21 cellular contexts compared by ENCODE assay signal in genomic region chr4:15186149-15186548, GRCh38.
DNase-seq lines count a peak whose midpoint lies in the region; TF ChIP-seq lines count a peak whose summit lies in the region.
"Had no signal": no experiment of that assay in that cellular context is flagged by ENCODE, and none has a peak within 500 bp of the region (broad histone marks: within the 10 kb centered on the region; RNA-seq: fewer than 3 reads in every experiment).

No MANE protein-coding gene starts in this region.

- peak; percentile 39 for DNase-seq in AG10803 (ENCODE audit: low read depth)
- DNase-seq in H4 (ENCODE audit: low spot score), result peak; percentile 15
- DNase-seq in cardiac fibroblast (ENCODE audit: low read depth in 2 of 2), result peak; percentile 80 to 90
- DNase-seq in myocyte (ENCODE audit: low read depth), result peak; percentile 91
- DNase-seq in activated T-cell treated with anti-CD3 and anti-CD28 coated beads for 4 hours, result no peak
- DNase-seq in NCI-H510A treated with DMSO at 0.1 percent for 48 hours (lab: John Stamatoyannopoulos, UW), result no peak
- DNase-seq in osteoblast (ENCODE audit: insufficient read length, low spot score, missing footprints), result no peak
- DNase-seq: activated CD4-positive, alpha-beta T cell treated with anti-CD3 and anti-CD28 coated beads, Interleukin-2, amount 50 U/mL, for 1 hour; activated naive CD8-positive, alpha-beta T cell treated with anti-CD3 and anti-CD28 coated beads for 36 hours; body of pancreas; cortex of kidney; endodermal cell; heart right ventricle; Kasumi-1; left lung; NCI-H1105 treated with DMSO at 0.1 percent for 48 hours; NCI-H69; nephron progenitor cell; T-helper 9 cell had no signal

- H3K4me1 ChIP-seq in osteoblast (ENCODE audit: insufficient read depth, low read length), result peaks cover 2% of the 10 kb centered on the region
- H3K4me1 ChIP-seq: body of pancreas, left lung had no signal

- no peaks in the 10 kb centered on the region for H3K36me3 ChIP-seq in osteoblast (ENCODE audit: insufficient read depth, low read length)
- H3K36me3 ChIP-seq: heart right ventricle, left lung had no signal

- no peaks in the 10 kb centered on the region for H3K79me2 ChIP-seq in osteoblast (ENCODE audit: insufficient read depth, low read length)

- H3K9me3 ChIP-seq in osteoblast (ENCODE audit: low read depth, low read length), result no peaks in the 10 kb centered on the region
- H3K9me3 ChIP-seq: body of pancreas, heart right ventricle, left lung had no signal

- H4K20me1 ChIP-seq in osteoblast (ENCODE audit: insufficient read depth, low read length), result no peaks in the 10 kb centered on the region

- H3K4me3 ChIP-seq in AG10803 (ENCODE audit: low read length) (no peak overlapping the region), cardiac fibroblast (replicated peaks in 1 of 2; ENCODE audit: low read depth in 2 of 2, low read length in 2 of 2) (no peak overlapping the region), osteoblast (ENCODE audit: insufficient read depth, low read length) (no peak overlapping the region)
- H3K4me3 ChIP-seq: body of pancreas, GM12878, GM23338, heart right ventricle, left lung had no signal

- TF ChIP-seq CTCF in AG10803 (conservative IDR thresholded peaks at IDR 0.05; ENCODE audit: low read length) (no peak), cardiac fibroblast (IDR thresholded peaks at IDR 0.05; ENCODE audit: low read depth, low read length) (no peak), osteoblast (IDR thresholded peaks at IDR 0.05; ENCODE audit: extremely low read depth, low read depth, low read length) (no peak)

- H3K27ac ChIP-seq in osteoblast (ENCODE audit: low read depth, low read length), result no peak overlapping the region
- H3K27ac ChIP-seq: body of pancreas, heart right ventricle, left lung had no signal

- H3K27me3 ChIP-seq in osteoblast (ENCODE audit: insufficient read depth, low read length), result peaks cover 4% of the 10 kb centered on the region
- H3K27me3 ChIP-seq: body of pancreas, heart right ventricle, left lung had no signal

- no peak overlapping the region for H2AFZ ChIP-seq in osteoblast (ENCODE audit: low read length)
- H2AFZ ChIP-seq: GM23338 had no signal

- H3K4me2 ChIP-seq in osteoblast (ENCODE audit: insufficient read depth, low read length), result no peak overlapping the region
- H3K4me2 ChIP-seq: GM23338 had no signal

Comparison
In these comparisons a context has a peak if more than half of its experiments do, and no peak if none do; other contexts are left out.
1. DNase-seq: peak in AG10803 (single experiment), H4 (single experiment), cardiac fibroblast (2 of 2) and myocyte (single experiment); none in activated T-cell treated with anti-CD3 and anti-CD28 coated beads for 4 hours (single experiment), NCI-H510A treated with DMSO at 0.1 percent for 48 hours (single experiment) and osteoblast (single experiment).